Comparison of ENCODE assay signal across 16 cellular contexts in the genomic region with DNA sequence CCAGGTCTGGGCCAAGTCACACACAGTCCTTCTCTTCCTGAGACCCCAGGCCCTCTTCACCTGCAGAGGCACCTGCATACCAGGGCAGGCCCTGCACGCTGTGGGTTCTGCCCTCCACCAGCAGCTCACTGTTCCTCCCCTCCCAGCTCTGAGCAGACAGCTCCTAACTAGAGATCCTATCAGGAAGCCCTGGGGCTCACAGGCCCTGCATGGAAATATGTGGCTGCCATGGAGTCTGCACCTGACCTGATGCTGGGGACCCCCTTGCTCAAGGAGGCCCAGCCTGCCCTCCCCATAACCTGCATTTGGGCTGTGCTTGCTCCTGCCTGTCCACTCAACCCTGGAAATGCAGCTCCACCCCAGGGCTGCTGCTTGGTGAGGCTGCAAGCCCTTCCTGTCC. TPM values are rescaled to one million over a fixed set of nuclear protein-coding genes. Genes with fewer than 3 reads are reported as not detected.
A peak's percentile ranks its signal among the peaks of the same experiment; 100 is the strongest.
DNase-seq lines count a peak whose midpoint lies in the region; ATAC-seq and TF ChIP-seq lines count a peak whose summit lies in the region.
"Had no signal": no experiment of that assay in that cellular context is flagged by ENCODE, and none has a peak within 500 bp of the region (broad histone marks: within the 10 kb centered on the region; RNA-seq: fewer than 3 reads in every experiment).

No MANE protein-coding gene starts in this region.

- H3K4me2 ChIP-seq in HCT116 (ENCODE audit: low read length): peak overlapping the region; percentile 65; the same call in 1 of the 2 replicates
- H3K4me2 ChIP-seq: A549 had no signal

- TF ChIP-seq RAD21 in HCT116 (IDR thresholded peaks at IDR 0.05; ENCODE audit: low read depth): no peak

- intact Hi-C loops in HCT116 (cut with micrococcal nuclease): no loop called here
- intact Hi-C loops in Panc1 (cut with micrococcal nuclease; ENCODE audit: unreplicated experiment): no loop called here
- intact Hi-C loops in breast epithelium (cut with DNase I; ENCODE audit: low total_unique reads): no loop called here

- TF ChIP-seq POLR2A in HCT116 (IDR thresholded peaks at IDR 0.05; ENCODE audit: borderline replicate concordance, extremely low read depth, insufficient read depth, insufficient read length): no peak
- TF ChIP-seq POLR2A in breast epithelium (IDR thresholded peaks at IDR 0.05): no peak

- TF ChIP-seq CTCF in HCT116 (IDR thresholded peaks at IDR 0.05 in 2 of 3, conservative IDR thresholded peaks at IDR 0.05 in 1 of 3; ENCODE audit: borderline replicate concordance in 1 of 3, insufficient read depth in 1 of 3, low read depth in 2 of 3, low read length in 2 of 3) (no peak), Panc1 (IDR thresholded peaks at IDR 0.05) (no peak), breast epithelium (IDR thresholded peaks at IDR 0.05) (no peak)

- RAD21 ChIA-PET in HCT116 (lab: Charles Lee; ENCODE audit: low non-redundant PET in 1 of 2, low total read pairs in 2 of 2, uncharacterized antibody in 2 of 2, unreplicated experiment in 2 of 2): no interaction called here

- H3K27me3 ChIP-seq in HCT116 (ENCODE audit: insufficient read depth, low read length) (no peaks in the 10 kb centered on the region), Panc1 (ENCODE audit: control insufficient read depth, insufficient read depth, low read length) (peaks cover 14% of the 10 kb centered on the region), breast epithelium (no peaks in the 10 kb centered on the region)
- H3K27me3 ChIP-seq: BE2C had no signal

- no peaks in the 10 kb centered on the region for H3K36me3 ChIP-seq in HCT116 (ENCODE audit: control insufficient read depth in 1 of 2, insufficient read depth in 2 of 2, low read length in 2 of 2)
- H3K36me3 ChIP-seq in Panc1 (ENCODE audit: control insufficient read depth, insufficient read depth, low read length): no peaks in the 10 kb centered on the region
- H3K36me3 ChIP-seq in breast epithelium: no peaks in the 10 kb centered on the region
- H3K36me3 ChIP-seq: BE2C had no signal

- H3K9me3 Mint-ChIP-seq in stimulated activated memory B cell treated with anti-CD40 and anti-IgM and Interleukin-4, amounts not matched to agents 10 μg/mL and 1 μg/mL and 100 μg/mL, for 72 hours: no peaks in the 10 kb centered on the region
- H3K9me3 Mint-ChIP-seq: CD4-positive, alpha-beta memory T cell had no signal

- H3K9me2 ChIP-seq in HCT116 (ENCODE audit: insufficient read depth): no peaks in the 10 kb centered on the region

- peaks cover 23% of the 10 kb centered on the region for H3K27me3 Mint-ChIP-seq in stimulated activated memory B cell treated with anti-CD40 and anti-IgM and Interleukin-4, amounts not matched to agents 10 μg/mL and 1 μg/mL and 100 μg/mL, for 72 hours

- BruUV-seq in HCT116 (replicated peaks; lab: Mats Ljungman, UMichigan) (no TSS peak), Panc1 (replicated peaks; lab: Mats Ljungman, UMichigan) (no TSS peak)

- H3K9ac ChIP-seq in HCT116 (ENCODE audit: low read length): no peak overlapping the region

- POLR2A ChIA-PET in HCT116 (lab: Charles Lee) (no interaction called here), Panc1 (lab: Charles Lee) (no interaction called here)

- no peak overlapping the region for H2AFZ ChIP-seq in HCT116 (ENCODE audit: low read depth, low read length, poor library complexity, severe bottlenecking)

- H3K79me2 ChIP-seq in HCT116 (ENCODE audit: insufficient read depth, low read length): no peaks in the 10 kb centered on the region

- H3K4me3 ChIP-seq in HCT116 (replicated peaks in 1 of 2; ENCODE audit: low read depth in 1 of 2, low read length in 2 of 2) (no peak overlapping the region), Panc1 (ENCODE audit: low read depth in 2 of 2, low read length in 2 of 2) (no peak overlapping the region), breast epithelium (no peak overlapping the region)
- H3K4me3 ChIP-seq: A549, GM12878 had no signal

- H3K9me3 ChIP-seq in HCT116 (ENCODE audit: control insufficient read depth in 1 of 2, insufficient read depth in 1 of 2, low read depth in 1 of 2, low read length in 2 of 2): no peaks in the 10 kb centered on the region
- no peaks in the 10 kb centered on the region for H3K9me3 ChIP-seq in Panc1 (ENCODE audit: control insufficient read depth, insufficient read depth, low read depth, low read length)
- no peaks in the 10 kb centered on the region for H3K9me3 ChIP-seq in breast epithelium
- H3K9me3 ChIP-seq: A549, BE2C had no signal

- H4K20me1 ChIP-seq in HCT116 (ENCODE audit: insufficient read depth): no peaks in the 10 kb centered on the region

- ATAC-seq in HCT116: 0 out of 2 replicates have a peak, but pooled peaks have one; percentile 9
- peak; percentile 56; the same call in 1 of the 2 replicates for ATAC-seq in Panc1
- ATAC-seq in stimulated activated memory B cell treated with anti-CD40 and anti-IgM and Interleukin-4, amounts not matched to agents 10 μg/mL and 1 μg/mL and 100 μg/mL, for 72 hours: peak; percentile 21
- ATAC-seq in GM18870 (IDR thresholded peaks at IDR 0.05; ENCODE audit: unreplicated experiment): no peak

- in situ Hi-C loops in Panc1 (cut with HindIII; ENCODE audit: low pct_unique_long_range_greater_than_20kb, low sequenced_read_pairs): no loop called here

- H3K4me1 Mint-ChIP-seq in stimulated activated memory B cell treated with anti-CD40 and anti-IgM and Interleukin-4, amounts not matched to agents 10 μg/mL and 1 μg/mL and 100 μg/mL, for 72 hours: no peaks in the 10 kb centered on the region

- H3K27ac ChIP-seq in HCT116 (ENCODE audit: low read depth, low read length) (no peak overlapping the region; the same call in 1 of the 2 replicates), Panc1 (ENCODE audit: low read length) (no peak overlapping the region), breast epithelium (no peak overlapping the region)
- H3K27ac ChIP-seq: A549, C4-2B, HL-60 had no signal

- CTCF ChIA-PET in HCT116 (lab: Charles Lee): interaction anchor here (1.2 kb wide), 1 partner anchor 74 kb away, joined by 3 read pairs; no protein-coding TSS in a partner anchor
- CTCF ChIA-PET in Panc1 (lab: Charles Lee): interaction anchor here (0.6 kb wide), 1 partner anchor 138 kb away, joined by 7 read pairs; no protein-coding TSS in a partner anchor

- H3K4me3 Mint-ChIP-seq in stimulated activated memory B cell treated with anti-CD40 and anti-IgM and Interleukin-4, amounts not matched to agents 10 μg/mL and 1 μg/mL and 100 μg/mL, for 72 hours: no peak overlapping the region
- H3K4me3 Mint-ChIP-seq: CD4-positive, alpha-beta memory T cell had no signal

- DNase-seq in HCT116 (ENCODE audit: low read depth, low spot score) (no peak), Panc1 (ENCODE audit: low read depth, low spot score) (no peak), islet precursor cell (peak; percentile 72), breast epithelium (ENCODE audit: low spot score in 2 of 2) (no peak)
- DNase-seq: BE2C; CD4-positive, alpha-beta memory T cell; DMS79; GOT3 had no signal

- no peaks in the 10 kb centered on the region for H3K36me3 Mint-ChIP-seq in stimulated activated memory B cell treated with anti-CD40 and anti-IgM and Interleukin-4, amounts not matched to agents 10 μg/mL and 1 μg/mL and 100 μg/mL, for 72 hours
- H3K36me3 Mint-ChIP-seq: CD4-positive, alpha-beta memory T cell had no signal

- H3K27ac Mint-ChIP-seq in stimulated activated memory B cell treated with anti-CD40 and anti-IgM and Interleukin-4, amounts not matched to agents 10 μg/mL and 1 μg/mL and 100 μg/mL, for 72 hours: no peak overlapping the region

- H3K4me1 ChIP-seq in HCT116 (ENCODE audit: control insufficient read depth in 1 of 2, insufficient read depth in 2 of 2, low read length in 2 of 2) (peaks cover 0 to 22% of the 10 kb centered on the region in 2 experiments; a peak in 3 of 4 replicates), Panc1 (ENCODE audit: control insufficient read depth, insufficient read depth, low read length) (no peaks in the 10 kb centered on the region), breast epithelium (no peaks in the 10 kb centered on the region)
- H3K4me1 ChIP-seq: A549, BE2C had no signal

TF ChIP-seq in HCT116, 20 proteins besides CTCF, POLR2A, EP300 and RAD21:
- TF ChIP-seq EGR1 (IDR thresholded peaks at IDR 0.05; ENCODE audit: low read depth) (no peak), REST (IDR thresholded peaks at IDR 0.05; ENCODE audit: low read depth) (no peak)

RNA-seq across cellular contexts. Expression of gene HLA-G, which starts 14.6 kb away (rescaled TPM):
- total RNA-seq in HCT116 (2021; ENCODE audit: unreplicated experiment) (not detected), Panc1 (2021; ENCODE audit: unreplicated experiment) (0.62 TPM), breast epithelium (not detected)
- polyA plus RNA-seq in HCT116 (2012): 0.11 TPM in 1 of 2 replicates, not detected in the other
- polyA plus RNA-seq in Panc1 (2012; ENCODE audit: insufficient read length): 13.3 TPM
- total RNA-seq: G401 had no signal
- polyA plus RNA-seq: AG04450 had no signal
